Comparison of ENCODE assay signal across 23 cellular contexts in the genomic region with DNA sequence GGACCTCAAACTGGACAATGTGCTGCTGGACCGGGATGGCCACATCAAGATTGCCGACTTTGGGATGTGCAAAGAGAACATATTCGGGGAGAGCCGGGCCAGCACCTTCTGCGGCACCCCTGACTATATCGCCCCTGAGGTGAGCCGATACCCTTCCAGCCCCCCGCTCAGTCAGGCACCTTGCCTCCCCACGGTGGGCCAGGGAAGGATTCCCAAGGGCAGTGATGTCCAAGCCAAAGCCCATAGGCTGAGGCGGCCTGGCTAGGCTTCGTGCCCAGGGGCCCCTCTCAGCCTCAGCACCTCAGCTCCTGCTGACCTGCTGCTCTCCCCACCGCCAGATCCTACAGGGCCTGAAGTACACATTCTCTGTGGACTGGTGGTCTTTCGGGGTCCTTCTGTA.
"Had no signal": no experiment of that assay in that cellular context is flagged by ENCODE, and none has a peak within 500 bp of the region (broad histone marks: within the 10 kb centered on the region; RNA-seq: fewer than 3 reads in every experiment).

No MANE protein-coding gene starts in this region.

- H3K4me3 ChIP-seq: heart left ventricle, left lung, lower lobe of right lung, neural progenitor cell, psoas muscle, sigmoid colon, skin epidermis, suprapubic skin, thyroid gland had no signal

- DNase-seq: hypothalamus; left lung; lower lobe of right lung; mesenchymal stem cell; midbrain; occipital lobe; retina; sigmoid colon; stimulated activated CD4-positive, alpha-beta T cell treated with anti-CD3 and anti-CD28 coated beads, Interleukin-2, amount 100 ng/mL, for 48 hours; stimulated activated naive CD8-positive, alpha-beta T cell treated with anti-CD3 and anti-CD28 coated beads, Interleukin-15, Interleukin-2, amounts not matched to agents 100 U/mL and 50 U/mL, for 24 hours; thyroid gland had no signal

- H3K9me3 Mint-ChIP-seq: central memory CD8-positive, alpha-beta T cell; dendritic cell treated with granulocyte-macrophage colony-stimulating factor and Interleukin-4, amounts not matched to agents 40 ng/mL and 50 ng/mL, for 4 days; natural killer cell treated with Interleukin-12 subunit alpha and Interleukin-12 subunit beta and Interleukin-15 and Interleukin-18, amount 100 ng/mL, for 72 hours; neural progenitor cell; type B pancreatic cell had no signal

- FAIRE-seq: frontal cortex, islet of Langerhans, urothelium cell line had no signal

- H3K27me3 ChIP-seq: heart left ventricle, left lung, neural progenitor cell, sigmoid colon, suprapubic skin, thyroid gland had no signal

- H2AFZ ChIP-seq: neural progenitor cell had no signal

- H3K27me3 Mint-ChIP-seq: central memory CD8-positive, alpha-beta T cell; dendritic cell treated with granulocyte-macrophage colony-stimulating factor and Interleukin-4, amounts not matched to agents 40 ng/mL and 50 ng/mL, for 4 days; natural killer cell treated with Interleukin-12 subunit alpha and Interleukin-12 subunit beta and Interleukin-15 and Interleukin-18, amount 100 ng/mL, for 72 hours; type B pancreatic cell had no signal

- H3K4me2 ChIP-seq: neural progenitor cell had no signal

- H3K9me3 ChIP-seq: heart left ventricle, left lung, lower lobe of right lung, psoas muscle, sigmoid colon, suprapubic skin, thyroid gland had no signal

- H3K27ac ChIP-seq: heart left ventricle, left lung, lower lobe of right lung, neural progenitor cell, psoas muscle, sigmoid colon, suprapubic skin had no signal

- H3K36me3 Mint-ChIP-seq: neural progenitor cell had no signal

- H3K4me3 Mint-ChIP-seq: central memory CD8-positive, alpha-beta T cell; dendritic cell treated with granulocyte-macrophage colony-stimulating factor and Interleukin-4, amounts not matched to agents 40 ng/mL and 50 ng/mL, for 4 days; natural killer cell treated with Interleukin-12 subunit alpha and Interleukin-12 subunit beta and Interleukin-15 and Interleukin-18, amount 100 ng/mL, for 72 hours; neural progenitor cell; type B pancreatic cell had no signal

- H3K27ac Mint-ChIP-seq: dendritic cell treated with granulocyte-macrophage colony-stimulating factor and Interleukin-4, amounts not matched to agents 40 ng/mL and 50 ng/mL, for 4 days; natural killer cell treated with Interleukin-12 subunit alpha and Interleukin-12 subunit beta and Interleukin-15 and Interleukin-18, amount 100 ng/mL, for 72 hours; neural progenitor cell; type B pancreatic cell had no signal

- H3K9ac ChIP-seq: neural progenitor cell had no signal

- H3K4me1 ChIP-seq: lower lobe of right lung, psoas muscle had no signal

- H3K36me3 ChIP-seq: neural progenitor cell had no signal
